ENCODE assay signal across 28 cellular contexts in genomic region chr18:59694824-59695223, GRCh38. TPM values are rescaled to one million over a fixed set of nuclear protein-coding genes. Genes with fewer than 3 reads are reported as not detected.
DNase-seq lines count a peak whose midpoint lies in the region; ATAC-seq and TF ChIP-seq lines count a peak whose summit lies in the region.
"Had no signal": no experiment of that assay in that cellular context is flagged by ENCODE, and none has a peak within 500 bp of the region (broad histone marks: within the 10 kb centered on the region; RNA-seq: fewer than 3 reads in every experiment).

No MANE protein-coding gene starts in this region.

- ATAC-seq in PC-3 = no peak
- ATAC-seq in HG02571 (IDR thresholded peaks at IDR 0.05; ENCODE audit: unreplicated experiment) = no peak
- ATAC-seq: left lung had no signal

- TF ChIP-seq CTCF in PC-3 (conservative IDR thresholded peaks at IDR 0.05; ENCODE audit: low read depth, low read length) = no peak
- no peak for TF ChIP-seq CTCF in foreskin fibroblast (IDR thresholded peaks at IDR 0.05; ENCODE audit: low read depth, low read length)
- TF ChIP-seq CTCF in osteoblast (IDR thresholded peaks at IDR 0.05; ENCODE audit: extremely low read depth, low read depth, low read length) = no peak

- H3K9me3 Mint-ChIP-seq in activated T-helper 1 cell treated with anti-CD3 and anti-CD28 coated beads, Interleukin-12 subunit alpha, Interleukin-12 subunit beta, Interleukin-2, Interleukin-4 antibody, amounts not matched to agents 30 ng/mL and 10 ng/mL and 1 ng/mL, durations not matched to agents 14 hours and 24 hours and 36 hours = no peaks in the 10 kb centered on the region
- H3K9me3 Mint-ChIP-seq: CD4-positive, CD25-positive, alpha-beta regulatory T cell had no signal

- peak overlapping the region; percentile 86 for H3K4me3 ChIP-seq in PC-3 (ENCODE audit: low read length)
- H3K4me3 ChIP-seq in foreskin fibroblast (ENCODE audit: low read depth in 1 of 2, low read length in 2 of 2) = peak overlapping the region; percentile 77 to 97
- peak overlapping the region; percentile 85 for H3K4me3 ChIP-seq in osteoblast (ENCODE audit: insufficient read depth, low read length)
- H3K4me3 ChIP-seq: ascending aorta, colonic mucosa, thyroid gland had no signal

- H3K36me3 ChIP-seq in PC-3 (ENCODE audit: low read depth, low read length) (no peaks in the 10 kb centered on the region), osteoblast (ENCODE audit: insufficient read depth, low read length) (no peaks in the 10 kb centered on the region)
- H3K36me3 ChIP-seq: ascending aorta, colonic mucosa, left lung, ovary, thyroid gland had no signal

- no peak overlapping the region for H3K27ac ChIP-seq in PC-3 (ENCODE audit: low read length)
- H3K27ac ChIP-seq in osteoblast (ENCODE audit: low read depth, low read length) = no peak overlapping the region
- H3K27ac ChIP-seq: ascending aorta, colonic mucosa, left lung, thyroid gland, VCaP had no signal

- H3K9me3 ChIP-seq in PC-3 (ENCODE audit: low read length) (no peaks in the 10 kb centered on the region), osteoblast (ENCODE audit: low read depth, low read length) (no peaks in the 10 kb centered on the region)
- H3K9me3 ChIP-seq: ascending aorta, colonic mucosa, left lung, ovary, thyroid gland had no signal

- peak overlapping the region; percentile 87 for H3K4me2 ChIP-seq in PC-3 (ENCODE audit: low read length)
- peak overlapping the region; percentile 94 for H3K4me2 ChIP-seq in osteoblast (ENCODE audit: insufficient read depth, low read length)

- H3K27me3 ChIP-seq in PC-3 (ENCODE audit: low read length) (no peaks in the 10 kb centered on the region), osteoblast (ENCODE audit: insufficient read depth, low read length) (no peaks in the 10 kb centered on the region)
- H3K27me3 ChIP-seq: ascending aorta, ovary had no signal

- no peak overlapping the region for H3K27ac Mint-ChIP-seq in activated T-helper 1 cell treated with anti-CD3 and anti-CD28 coated beads, Interleukin-12 subunit alpha, Interleukin-12 subunit beta, Interleukin-2, Interleukin-4 antibody, amounts not matched to agents 30 ng/mL and 10 ng/mL and 1 ng/mL, durations not matched to agents 14 hours and 24 hours and 36 hours
- H3K27ac Mint-ChIP-seq: activated naive CD8-positive, alpha-beta T cell; CD4-positive, CD25-positive, alpha-beta regulatory T cell; IgD-negative memory B cell; naive B cell had no signal

- no peaks in the 10 kb centered on the region for H3K9me2 ChIP-seq in PC-3 (replicated peaks; ENCODE audit: low read length)

- H3K27me3 Mint-ChIP-seq in activated T-helper 1 cell treated with anti-CD3 and anti-CD28 coated beads, Interleukin-12 subunit alpha, Interleukin-12 subunit beta, Interleukin-2, Interleukin-4 antibody, amounts not matched to agents 30 ng/mL and 10 ng/mL and 1 ng/mL, durations not matched to agents 14 hours and 24 hours and 36 hours (ENCODE audit: insufficient read depth) = peaks cover 79% of the 10 kb centered on the region

- no peak overlapping the region for H3K4me3 Mint-ChIP-seq in activated T-helper 1 cell treated with anti-CD3 and anti-CD28 coated beads, Interleukin-12 subunit alpha, Interleukin-12 subunit beta, Interleukin-2, Interleukin-4 antibody, amounts not matched to agents 30 ng/mL and 10 ng/mL and 1 ng/mL, durations not matched to agents 14 hours and 24 hours and 36 hours
- H3K4me3 Mint-ChIP-seq: activated naive CD8-positive, alpha-beta T cell; CD4-positive, CD25-positive, alpha-beta regulatory T cell; IgD-negative memory B cell; naive B cell had no signal

- H3K79me2 ChIP-seq in PC-3 (ENCODE audit: low read length) (peaks cover 73% of the 10 kb centered on the region), osteoblast (ENCODE audit: insufficient read depth, low read length) (peaks cover 84% of the 10 kb centered on the region)

- H3K4me1 ChIP-seq in PC-3 (ENCODE audit: insufficient read depth, low read length) = peaks cover 55% of the 10 kb centered on the region
- peaks cover 49% of the 10 kb centered on the region for H3K4me1 ChIP-seq in osteoblast (ENCODE audit: insufficient read depth, low read length)
- H3K4me1 ChIP-seq: colonic mucosa had no signal

- H4K20me1 ChIP-seq in PC-3 (ENCODE audit: low read length) (no peaks in the 10 kb centered on the region), osteoblast (ENCODE audit: insufficient read depth, low read length) (no peaks in the 10 kb centered on the region)

- DNase-seq in PC-3 (no peak), foreskin fibroblast (no peak), osteoblast (ENCODE audit: insufficient read length, low spot score, missing footprints) (no peak), NCI-H128 (lab: John Stamatoyannopoulos, UW; ENCODE audit: unreplicated experiment) (no peak)
- no peak for DNase-seq in activated T-helper 1 cell treated with anti-CD3 and anti-CD28 coated beads, Interleukin-12 subunit alpha, Interleukin-12 subunit beta, Interleukin-2, Interleukin-4 antibody, amounts not matched to agents 30 ng/mL and 10 ng/mL and 1 ng/mL, durations not matched to agents 14 hours and 24 hours and 36 hours (ENCODE audit: low spot score)
- no peak for DNase-seq in NK-92 treated with Interleukin-12 subunit alpha and Interleukin-12 subunit beta, amount 100 ng/mL, for 24 hours (lab: John Stamatoyannopoulos, UW)
- DNase-seq: activated CD4-positive, alpha-beta T cell treated with anti-CD3 and anti-CD28 coated beads for 4 hours; activated effector memory CD4-positive, alpha-beta T cell treated with Interleukin-2 at 50 U/mL for 16 hours; Calu3; CD4-positive, CD25-positive, alpha-beta regulatory T cell; colonic mucosa; DMS79 treated with DMSO at 0.1 percent for 48 hours; effector CD4-positive, alpha-beta T cell; GDM1; left lung; mesendoderm; naive B cell; NCI-H2107; NCI-H748 treated with DMSO at 0.1 percent for 48 hours; ovary; stimulated activated CD4-positive, alpha-beta T cell treated with anti-CD3 and anti-CD28 coated beads, Interleukin-12 subunit alpha, Interleukin-12 subunit beta, amount 100 ng/mL, for 4 hours; stimulated activated CD4-positive, alpha-beta T cell treated with anti-CD3 and anti-CD28 coated beads, Interleukin-4, amount 100 ng/mL, for 1 hour; thyroid gland had no signal

- POLR2A ChIA-PET in PC-3 (lab: Charles Lee; ENCODE audit: unreplicated experiment) = no interaction called here

- H2AFZ ChIP-seq in PC-3 (ENCODE audit: low read length) (peak overlapping the region; percentile 94), osteoblast (ENCODE audit: low read length) (no peak overlapping the region)

- CTCF ChIA-PET in PC-3 (lab: Charles Lee) = interaction anchor here (1.5 kb wide), 1 partner anchor 129 kb away, joined by 4 read pairs; no protein-coding TSS in a partner anchor

- H3K36me3 Mint-ChIP-seq in activated T-helper 1 cell treated with anti-CD3 and anti-CD28 coated beads, Interleukin-12 subunit alpha, Interleukin-12 subunit beta, Interleukin-2, Interleukin-4 antibody, amounts not matched to agents 30 ng/mL and 10 ng/mL and 1 ng/mL, durations not matched to agents 14 hours and 24 hours and 36 hours (ENCODE audit: low read depth) = no peaks in the 10 kb centered on the region
- H3K36me3 Mint-ChIP-seq: activated naive CD8-positive, alpha-beta T cell; CD4-positive, CD25-positive, alpha-beta regulatory T cell had no signal

- no TSS peak for BruUV-seq in PC-3 (replicated peaks; lab: Mats Ljungman, UMichigan)

- intact Hi-C loops in PC-3 (cut with micrococcal nuclease) = loop anchor here (5.0 to 10.0 kb wide), 3 partner anchors 37 to 238 kb away; no protein-coding TSS in a partner anchor
- intact Hi-C loops in activated T-helper 1 cell treated with anti-CD3 and anti-CD28 coated beads, Interleukin-12 subunit alpha, Interleukin-12 subunit beta, Interleukin-2, Interleukin-4 antibody, amounts not matched to agents 30 ng/mL and 10 ng/mL and 1 ng/mL, durations not matched to agents 14 hours and 24 hours and 36 hours (cut with micrococcal nuclease) = loop anchor here (5.0 kb wide), 2 partner anchors 423 to 852 kb away; partner anchors contain the start of gene RAX

- H3F3A ChIP-seq in PC-3 (ENCODE audit: low read length, unreplicated experiment) = no peaks in the 10 kb centered on the region

- no peak overlapping the region for H3K9ac ChIP-seq in PC-3 (ENCODE audit: low read length)

- peaks cover 5% of the 10 kb centered on the region for H3K4me1 Mint-ChIP-seq in activated T-helper 1 cell treated with anti-CD3 and anti-CD28 coated beads, Interleukin-12 subunit alpha, Interleukin-12 subunit beta, Interleukin-2, Interleukin-4 antibody, amounts not matched to agents 30 ng/mL and 10 ng/mL and 1 ng/mL, durations not matched to agents 14 hours and 24 hours and 36 hours (ENCODE audit: low read depth)

RNA-seq across cellular contexts. Expression of gene CCBE1, which starts 2.4 kb away (rescaled TPM):
- total RNA-seq in PC-3 (2014; rRNA removed) (13.9 and 20.8 TPM in 2 replicates), osteoblast (51.4 and 53.0 TPM in 2 replicates)
- 0.02 TPM in 1 of 2 replicates, not detected in the other for total RNA-seq in activated T-helper 1 cell treated with anti-CD3 and anti-CD28 coated beads, Interleukin-12 subunit alpha, Interleukin-12 subunit beta, Interleukin-2, Interleukin-4 antibody, amounts not matched to agents 30 ng/mL and 10 ng/mL and 1 ng/mL, durations not matched to agents 14 hours and 24 hours and 36 hours
- total RNA-seq: CD4-positive, CD25-positive, alpha-beta regulatory T cell had no signal

Comparison
In these comparisons a context has a peak if more than half of its experiments do, and no peak if none do; other contexts are left out.
1. RNA of gene CCBE1, which starts 2.4 kb away (total RNA-seq): 51.4 to 53.0 TPM in osteoblast and 13.9 to 20.8 TPM in PC-3; 0.02 TPM in activated T-helper 1 cell treated with anti-CD3 and anti-CD28 coated beads, Interleukin-12 subunit alpha, Interleukin-12 subunit beta, Interleukin-2, Interleukin-4 antibody, amounts not matched to agents 30 ng/mL and 10 ng/mL and 1 ng/mL, durations not matched to agents 14 hours and 24 hours and 36 hours; every median in the first group is over 10 times any median in the second.
2. Peak in every context shown above with its lines, with median percentiles within 50 percentile points of each other: H3K4me3 ChIP-seq.